1 cellular context compared by ENCODE assay signal in genomic region chr12:93434305-93434704, GRCh38.
TF ChIP-seq lines count a peak whose summit lies in the region.

No MANE protein-coding gene starts in this region.

TF ChIP-seq in K562, 482 proteins besides CTCF, POLR2A, EP300 and RAD21:
- TF ChIP-seq ZNF184 (CRISPR knock-in tag; IDR thresholded peaks at IDR 0.05) (no peak), ZNF551 (CRISPR knock-in tag; IDR thresholded peaks at IDR 0.05) (no peak), TFAM (CRISPR knock-in tag; conservative IDR thresholded peaks at IDR 0.05) (no peak)
